1 cellular context compared by ENCODE assay signal in the genomic region with DNA sequence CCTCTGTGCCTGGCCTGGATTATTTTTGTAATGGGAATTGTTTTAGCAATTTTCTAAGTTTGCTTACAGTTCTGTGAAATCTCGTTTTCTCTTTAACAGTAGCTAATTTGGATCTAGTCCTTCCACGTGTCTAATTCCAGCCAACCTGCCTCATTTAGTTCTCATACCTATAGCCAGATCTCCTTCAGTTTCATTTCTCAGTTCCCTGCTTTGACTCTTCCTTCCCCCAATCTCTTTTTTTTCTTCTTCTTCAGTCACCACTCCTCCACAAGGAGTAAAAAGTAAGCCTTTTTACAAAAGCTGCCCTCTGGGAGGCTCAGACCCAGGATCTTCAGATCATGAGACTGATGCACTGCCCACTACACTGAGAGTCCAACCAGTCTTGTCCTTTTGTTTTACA.
TF ChIP-seq lines count a peak whose summit lies in the region.

No MANE protein-coding gene starts in this region.

TF ChIP-seq in HepG2, 621 proteins besides CTCF, POLR2A, EP300 and RAD21:
- no peak for TF ChIP-seq SIN3B (IDR thresholded peaks at IDR 0.05; ENCODE audit: low read length)
- TF ChIP-seq CBX2 (IDR thresholded peaks at IDR 0.05; ENCODE audit: low read depth, low read length) = no peak
- no peak for TF ChIP-seq CBX2 (CRISPR knock-in tag; IDR thresholded peaks at IDR 0.05; ENCODE audit: low read depth)
- TF ChIP-seq NBN (conservative IDR thresholded peaks at IDR 0.05) = 0 out of 2 replicates have a peak, but pooled peaks have one; percentile 47
- TF ChIP-seq, protein P1, sequence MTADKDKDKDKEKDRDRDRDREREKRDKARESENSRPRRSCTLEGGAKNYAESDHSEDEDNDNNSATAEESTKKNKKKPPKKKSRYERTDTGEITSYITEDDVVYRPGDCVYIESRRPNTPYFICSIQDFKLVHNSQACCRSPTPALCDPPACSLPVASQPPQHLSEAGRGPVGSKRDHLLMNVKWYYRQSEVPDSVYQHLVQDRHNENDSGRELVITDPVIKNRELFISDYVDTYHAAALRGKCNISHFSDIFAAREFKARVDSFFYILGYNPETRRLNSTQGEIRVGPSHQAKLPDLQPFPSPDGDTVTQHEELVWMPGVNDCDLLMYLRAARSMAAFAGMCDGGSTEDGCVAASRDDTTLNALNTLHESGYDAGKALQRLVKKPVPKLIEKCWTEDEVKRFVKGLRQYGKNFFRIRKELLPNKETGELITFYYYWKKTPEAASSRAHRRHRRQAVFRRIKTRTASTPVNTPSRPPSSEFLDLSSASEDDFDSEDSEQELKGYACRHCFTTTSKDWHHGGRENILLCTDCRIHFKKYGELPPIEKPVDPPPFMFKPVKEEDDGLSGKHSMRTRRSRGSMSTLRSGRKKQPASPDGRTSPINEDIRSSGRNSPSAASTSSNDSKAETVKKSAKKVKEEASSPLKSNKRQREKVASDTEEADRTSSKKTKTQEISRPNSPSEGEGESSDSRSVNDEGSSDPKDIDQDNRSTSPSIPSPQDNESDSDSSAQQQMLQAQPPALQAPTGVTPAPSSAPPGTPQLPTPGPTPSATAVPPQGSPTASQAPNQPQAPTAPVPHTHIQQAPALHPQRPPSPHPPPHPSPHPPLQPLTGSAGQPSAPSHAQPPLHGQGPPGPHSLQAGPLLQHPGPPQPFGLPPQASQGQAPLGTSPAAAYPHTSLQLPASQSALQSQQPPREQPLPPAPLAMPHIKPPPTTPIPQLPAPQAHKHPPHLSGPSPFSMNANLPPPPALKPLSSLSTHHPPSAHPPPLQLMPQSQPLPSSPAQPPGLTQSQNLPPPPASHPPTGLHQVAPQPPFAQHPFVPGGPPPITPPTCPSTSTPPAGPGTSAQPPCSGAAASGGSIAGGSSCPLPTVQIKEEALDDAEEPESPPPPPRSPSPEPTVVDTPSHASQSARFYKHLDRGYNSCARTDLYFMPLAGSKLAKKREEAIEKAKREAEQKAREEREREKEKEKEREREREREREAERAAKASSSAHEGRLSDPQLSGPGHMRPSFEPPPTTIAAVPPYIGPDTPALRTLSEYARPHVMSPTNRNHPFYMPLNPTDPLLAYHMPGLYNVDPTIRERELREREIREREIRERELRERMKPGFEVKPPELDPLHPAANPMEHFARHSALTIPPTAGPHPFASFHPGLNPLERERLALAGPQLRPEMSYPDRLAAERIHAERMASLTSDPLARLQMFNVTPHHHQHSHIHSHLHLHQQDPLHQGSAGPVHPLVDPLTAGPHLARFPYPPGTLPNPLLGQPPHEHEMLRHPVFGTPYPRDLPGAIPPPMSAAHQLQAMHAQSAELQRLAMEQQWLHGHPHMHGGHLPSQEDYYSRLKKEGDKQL (CRISPR knock-in tag; IDR thresholded peaks at IDR 0.05; ENCODE audit: low read depth) = no peak
- TF ChIP-seq ZNF232 (CRISPR knock-in tag; IDR thresholded peaks at IDR 0.05; ENCODE audit: borderline replicate concordance) = 0 out of 2 replicates have a peak, but pooled peaks have one; percentile 3
- 0 out of 2 replicates have a peak, but pooled peaks have one; percentile 30 for TF ChIP-seq RBFOX2 (IDR thresholded peaks at IDR 0.05; ENCODE audit: low read depth, low read length)
TF ChIP-seq in HepG2: peak in this region for 3.
